Comparison of ENCODE assay signal across 10 cellular contexts in genomic region chrX:30060718-30061117, GRCh38.
A peak's percentile ranks its signal among the peaks of the same experiment; 100 is the strongest.
DNase-seq lines count a peak whose midpoint lies in the region; ATAC-seq, FAIRE-seq and TF ChIP-seq lines count a peak whose summit lies in the region.
"Had no signal": no experiment of that assay in that cellular context is flagged by ENCODE, and none has a peak within 500 bp of the region (broad histone marks: within the 10 kb centered on the region; RNA-seq: fewer than 3 reads in every experiment).

No MANE protein-coding gene starts in this region.

- no peak overlapping the region for H3K4me3 ChIP-seq in keratinocyte (ENCODE audit: control insufficient read depth in 2 of 3, extremely low read depth in 1 of 3, insufficient read depth in 2 of 3, low read depth in 1 of 3, low read length in 3 of 3)

- DNase-seq in COR-L47 (lab: John Stamatoyannopoulos, UW) = peak; percentile 2
- peak; percentile 15 for DNase-seq in H4 (ENCODE audit: low spot score)
- no peak for DNase-seq in keratinocyte (ENCODE audit: low read depth, low spot score)
- DNase-seq in NK-92 (lab: John Stamatoyannopoulos, UW; ENCODE audit: unreplicated experiment) = no peak
- DNase-seq in HUDEP-2 (lab: John Stamatoyannopoulos, UW; ENCODE audit: unreplicated experiment in 76 of 76) = no peak
- DNase-seq: left ventricle myocardium superior; stimulated activated CD4-positive, alpha-beta T cell treated with anti-CD3 and anti-CD28 coated beads, Interleukin-4, amount 100 ng/mL, for 1 hour had no signal

- H3K9ac ChIP-seq in keratinocyte (ENCODE audit: control insufficient read depth, extremely low read depth, insufficient read depth, low read length) = no peak overlapping the region

- H3K27me3 ChIP-seq in keratinocyte (ENCODE audit: control insufficient read depth, extremely low read depth, insufficient read depth, low read length) = no peaks in the 10 kb centered on the region

- FAIRE-seq in keratinocyte (lab: Jason Lieb, UNC) = no peak

- no peak overlapping the region for H2AFZ ChIP-seq in keratinocyte (ENCODE audit: control insufficient read depth, low read length)

- no peaks in the 10 kb centered on the region for H4K20me1 ChIP-seq in keratinocyte (ENCODE audit: control insufficient read depth, extremely low read depth, insufficient read depth, low read length)

- no peak overlapping the region for H3K27ac ChIP-seq in keratinocyte (ENCODE audit: control insufficient read depth, insufficient read depth, low read length)

- H3K36me3 ChIP-seq in keratinocyte (ENCODE audit: control insufficient read depth in 2 of 2, extremely low read depth in 1 of 2, insufficient read depth in 2 of 2, low read length in 2 of 2) = no peaks in the 10 kb centered on the region

- H3K79me2 ChIP-seq in keratinocyte (ENCODE audit: control insufficient read depth, insufficient read depth, low read length) = no peaks in the 10 kb centered on the region

- H3K4me1 ChIP-seq in keratinocyte (ENCODE audit: control insufficient read depth, extremely low read depth, insufficient read depth, low read length) = no peaks in the 10 kb centered on the region

- dilution Hi-C loops in keratinocyte (cut with MboI; ENCODE audit: extremely low pct_ligation_motif_present, low sequenced_read_pairs) = no loop called here

- ATAC-seq in SK-N-SH treated with all-trans-retinoic acid at 6 μM for 48 hours (peak; percentile 95), GM21576 (IDR thresholded peaks at IDR 0.05; ENCODE audit: unreplicated experiment) (no peak), HG02973 (IDR thresholded peaks at IDR 0.05; ENCODE audit: unreplicated experiment) (no peak)
- ATAC-seq: left ventricle myocardium superior had no signal

- no peak overlapping the region for H3K4me2 ChIP-seq in keratinocyte (ENCODE audit: control insufficient read depth, extremely low read depth, insufficient read depth, low read depth, low read length)

- TF ChIP-seq CTCF in keratinocyte (optimal IDR thresholded peaks at IDR 0.05 in 1 of 3, IDR thresholded peaks at IDR 0.05 in 1 of 3, conservative IDR thresholded peaks at IDR 0.05 in 1 of 3; ENCODE audit: extremely low read depth in 1 of 3, insufficient read depth in 2 of 3, low read length in 3 of 3) = peak; percentile 13 to 61 (median 51)

- no peaks in the 10 kb centered on the region for H3K9me3 ChIP-seq in keratinocyte (ENCODE audit: control insufficient read depth, low read depth, low read length)

- H3K9me1 ChIP-seq in keratinocyte (ENCODE audit: control insufficient read depth, extremely low read depth, insufficient read depth, low read length) = no peaks in the 10 kb centered on the region

TF ChIP-seq in SK-N-SH treated with all-trans-retinoic acid at 6 μM for 48 hours, 23 proteins besides CTCF, POLR2A, EP300 and RAD21:
- TF ChIP-seq PPARA (CRISPR knock-in tag; IDR thresholded peaks at IDR 0.05; ENCODE audit: borderline replicate concordance) (no peak), TSHZ2 (CRISPR knock-in tag; IDR thresholded peaks at IDR 0.05) (no peak), ZNF565 (CRISPR knock-in tag; conservative IDR thresholded peaks at IDR 0.05; ENCODE audit: low read depth) (no peak), TCF4 (CRISPR knock-in tag; IDR thresholded peaks at IDR 0.05; ENCODE audit: borderline replicate concordance) (no peak), CREB5 (CRISPR knock-in tag; IDR thresholded peaks at IDR 0.05; ENCODE audit: low read depth) (no peak), OSR1 (CRISPR knock-in tag; IDR thresholded peaks at IDR 0.05) (no peak), RARB (CRISPR knock-in tag; IDR thresholded peaks at IDR 0.05) (no peak), CSRNP3 (CRISPR knock-in tag; IDR thresholded peaks at IDR 0.05) (no peak), ZNF8 (CRISPR knock-in tag; IDR thresholded peaks at IDR 0.05) (no peak), POU6F1 (CRISPR knock-in tag; IDR thresholded peaks at IDR 0.05; ENCODE audit: borderline replicate concordance, low read depth) (no peak), TOX (CRISPR knock-in tag; IDR thresholded peaks at IDR 0.05; ENCODE audit: borderline replicate concordance) (no peak), ISL1 (CRISPR knock-in tag; IDR thresholded peaks at IDR 0.05) (no peak), SNAI2 (CRISPR knock-in tag; IDR thresholded peaks at IDR 0.05) (no peak), PATZ1 (CRISPR knock-in tag; IDR thresholded peaks at IDR 0.05; ENCODE audit: borderline replicate concordance) (no peak), GLIS3 (CRISPR knock-in tag; IDR thresholded peaks at IDR 0.05) (no peak), ESRRG (CRISPR knock-in tag; IDR thresholded peaks at IDR 0.05) (no peak), ZFP3 (CRISPR knock-in tag; IDR thresholded peaks at IDR 0.05) (no peak)

Comparison
In these comparisons a context has a peak if more than half of its experiments do, and no peak if none do; other contexts are left out.
1. DNase-seq: peak in COR-L47 (single experiment) and H4 (single experiment); none in keratinocyte (single experiment), NK-92 (single experiment) and HUDEP-2 (0 of 76).